Comparison of ENCODE assay signal across 8 cellular contexts in genomic region chr1:1399187-1399869, GRCh38. TPM values are rescaled to one million over a fixed set of nuclear protein-coding genes. Genes with fewer than 3 reads are reported as not detected.
A peak's percentile ranks its signal among the peaks of the same experiment; 100 is the strongest.
DNase-seq lines count a peak whose midpoint lies in the region; ATAC-seq and TF ChIP-seq lines count a peak whose summit lies in the region.

Gene CCNL2 (minus strand): TSS chr1:1399335. CDS start chr1:1399306, 29 bp downstream.

- under 1% methylated on average over 24 of the region's 86 CpGs for WGBS in mammary epithelial cell (ENCODE audit: low coverage, missing lambda C conversion rate)
- WGBS in smooth muscle cell (ENCODE audit: low lambda C conversion rate), result under 1% methylated on average over 53 of the region's 86 CpGs

- dilution Hi-C loops in mammary epithelial cell (cut with HindIII; ENCODE audit: low sequenced_read_pairs), result no loop called here

- H3K27ac ChIP-seq in AG04450 (ENCODE audit: low read depth, low read length), result peak within 1 kb of the TSS; percentile 65
- peak within 1 kb of the TSS; percentile 88 for H3K27ac ChIP-seq in WERI-Rb-1
- H3K27ac ChIP-seq in mammary epithelial cell (ENCODE audit: insufficient read depth, low read depth, low read length), result peak within 1 kb of the TSS; percentile 62
- H3K27ac ChIP-seq in smooth muscle cell (ENCODE audit: low read depth), result peak within 1 kb of the TSS; percentile 80

- H3K36me3 ChIP-seq in WERI-Rb-1, result peaks cover 82% of the 10 kb centered on the region
- peaks cover 27% of the 10 kb centered on the region for H3K36me3 ChIP-seq in mammary epithelial cell (ENCODE audit: insufficient read depth, low read length)
- H3K36me3 ChIP-seq in smooth muscle cell (ENCODE audit: low read depth), result no peaks in the 10 kb centered on the region

- peak within 1 kb of the TSS; percentile 98 for H3K4me3 ChIP-seq in AG04450 (ENCODE audit: low read depth, low read length)
- H3K4me3 ChIP-seq in WERI-Rb-1 (ENCODE audit: low read depth, low read length), result peak within 1 kb of the TSS; percentile 78
- H3K4me3 ChIP-seq in mammary epithelial cell (replicated peaks in 1 of 3; ENCODE audit: insufficient read depth in 1 of 3, low read depth in 2 of 3, low read length in 3 of 3), result peak within 1 kb of the TSS; percentile 88 to 99 (median 95)
- H3K4me3 ChIP-seq in smooth muscle cell, result peak within 1 kb of the TSS; percentile 97

- peak within 1 kb of the TSS; percentile 82 for H2AFZ ChIP-seq in mammary epithelial cell (ENCODE audit: low read depth, low read length)
- H2AFZ ChIP-seq in smooth muscle cell (ENCODE audit: low read depth), result peak within 1 kb of the TSS; percentile 1

- H3K9ac ChIP-seq in mammary epithelial cell (ENCODE audit: insufficient read depth, low read length), result peak within 1 kb of the TSS; percentile 82
- H3K9ac ChIP-seq in smooth muscle cell (ENCODE audit: low read depth), result peak within 1 kb of the TSS; percentile 96

- peaks cover 30% of the 10 kb centered on the region for H3K4me1 ChIP-seq in mammary epithelial cell (ENCODE audit: insufficient read depth, low read length)
- H3K4me1 ChIP-seq in smooth muscle cell (ENCODE audit: low read depth), result peaks cover 7% of the 10 kb centered on the region

- intact Hi-C loops in mammary epithelial cell (cut with micrococcal nuclease), result loop anchor here (1.0 to 2.0 kb wide), 4 partner anchors 41 to 105 kb away; partner anchors contain the start of genes ATAD3B and DVL1

- CTCF ChIA-PET in AG04450 (lab: Charles Lee) (interaction anchor here (0.5 to 1.2 kb wide), 4 partner anchors 12 to 484 kb away, joined by 3 to 6 read pairs (median 4); no protein-coding TSS in a partner anchor), mammary epithelial cell (lab: Charles Lee; ENCODE audit: low non-redundant PET) (interaction anchor here (0.7 kb wide), 1 partner anchor 25 kb away, joined by 3 read pairs; no protein-coding TSS in a partner anchor)

- H3K9me3 ChIP-seq in AG04450 (ENCODE audit: control insufficient read depth, insufficient read depth, low read length), result no peaks in the 10 kb centered on the region; the same call in 1 of the 2 replicates
- H3K9me3 ChIP-seq in WERI-Rb-1 (ENCODE audit: severe bottlenecking), result no peaks in the 10 kb centered on the region
- no peaks in the 10 kb centered on the region for H3K9me3 ChIP-seq in mammary epithelial cell (replicated peaks; ENCODE audit: insufficient read depth, low read length)
- H3K9me3 ChIP-seq in smooth muscle cell (replicated peaks; ENCODE audit: low read depth), result no peaks in the 10 kb centered on the region

- DNase-seq in AG04450 (ENCODE audit: low read depth, low spot score) (peak; percentile 97), NCI-H2196 treated with DMSO at 0.1 percent for 48 hours (lab: John Stamatoyannopoulos, UW; ENCODE audit: unreplicated experiment) (peak; percentile 93), WERI-Rb-1 (peak; percentile 99), mammary epithelial cell (peak; percentile 98), iPS-NIHi11 (ENCODE audit: low spot score) (peak; percentile 98), smooth muscle cell (lab: John Stamatoyannopoulos, UW; ENCODE audit: unreplicated experiment) (peak; percentile 94)

- H3F3A ChIP-seq in smooth muscle cell (ENCODE audit: low read depth), result peaks cover 21% of the 10 kb centered on the region

- H4K20me1 ChIP-seq in mammary epithelial cell (ENCODE audit: insufficient read depth, low read length), result no peaks in the 10 kb centered on the region
- peaks cover 7% of the 10 kb centered on the region for H4K20me1 ChIP-seq in smooth muscle cell (ENCODE audit: low read depth)

- no TSS peak for BruUV-seq in mammary epithelial cell (replicated peaks; lab: Mats Ljungman, UMichigan)

- POLR2A ChIA-PET in AG04450 (lab: Yijun Ruan, JAX), result interaction anchor here (0.5 to 2.1 kb wide), 10 partner anchors 8 to 112 kb away, joined by 3 to 15 read pairs (median 3); partner anchors contain the start of genes ATAD3A, AURKAIP1 and MRPL20

- in situ Hi-C loops in mammary epithelial cell (cut with MboI; ENCODE audit: low sequenced_read_pairs in 2 of 2), result no loop called here

- no peaks in the 10 kb centered on the region for H3K27me3 ChIP-seq in AG04450 (ENCODE audit: control insufficient read depth, insufficient read depth, low read length)
- H3K27me3 ChIP-seq in WERI-Rb-1 (ENCODE audit: insufficient read depth, low read depth, severe bottlenecking), result no peaks in the 10 kb centered on the region
- H3K27me3 ChIP-seq in mammary epithelial cell (ENCODE audit: insufficient read depth, low read length), result no peaks in the 10 kb centered on the region
- no peaks in the 10 kb centered on the region for H3K27me3 ChIP-seq in smooth muscle cell (ENCODE audit: low read depth)

- ATAC-seq in GM18873 (IDR thresholded peaks at IDR 0.05; ENCODE audit: low FRiP score, unreplicated experiment) (peak; percentile 79), HG03139 (IDR thresholded peaks at IDR 0.05; ENCODE audit: unreplicated experiment) (peak; percentile 93)

- H3K4me2 ChIP-seq in mammary epithelial cell (ENCODE audit: insufficient read depth, low read depth, low read length) (peak within 1 kb of the TSS; percentile 93), smooth muscle cell (peak within 1 kb of the TSS; percentile 99)

- H3K79me2 ChIP-seq in mammary epithelial cell (ENCODE audit: insufficient read depth, low read length) (peaks cover 81% of the 10 kb centered on the region), smooth muscle cell (ENCODE audit: low read depth) (peaks cover 69% of the 10 kb centered on the region)

- TF ChIP-seq CTCF in AG04450 (IDR thresholded peaks at IDR 0.05; ENCODE audit: low read depth, low read length) (peak; percentile 64), WERI-Rb-1 (IDR thresholded peaks at IDR 0.05; ENCODE audit: low read depth, low read length) (peak; percentile 55), mammary epithelial cell (conservative IDR thresholded peaks at IDR 0.05 in 1 of 2, IDR thresholded peaks at IDR 0.05 in 1 of 2; ENCODE audit: extremely low read depth in 1 of 2, insufficient read depth in 1 of 2, low read depth in 1 of 2, low read length in 2 of 2) (peak; percentile 42 to 69), smooth muscle cell (IDR thresholded peaks at IDR 0.05; ENCODE audit: borderline replicate concordance, insufficient read depth, poor library complexity, severe bottlenecking) (peak; percentile 31)

RNA-seq across cellular contexts. Expression of gene CCNL2, which starts in this region (rescaled TPM):
- polyA plus RNA-seq in AG04450 (2011; rRNA removed) (169 and 181 TPM in 2 replicates), mammary epithelial cell (64.9 TPM), smooth muscle cell (144 and 226 TPM in 2 replicates)
- 49.4 and 57.8 TPM in 2 replicates for polyA minus RNA-seq in AG04450 (2011; rRNA and poly(A)+ RNA removed)
- total RNA-seq in mammary epithelial cell (100 to 1,000 TPM; 103 to 140 TPM), smooth muscle cell (172 and 180 TPM in 2 replicates)
- 21.9 TPM for polyA minus RNA-seq in mammary epithelial cell

Comparison
In these comparisons a context has a peak if more than half of its experiments do, and no peak if none do; other contexts are left out.
1. Peak in every context shown above with its lines: DNase-seq, ATAC-seq, H3K4me3 ChIP-seq and H3K27ac ChIP-seq.